32 cellular contexts compared by ENCODE assay signal in the genomic region with DNA sequence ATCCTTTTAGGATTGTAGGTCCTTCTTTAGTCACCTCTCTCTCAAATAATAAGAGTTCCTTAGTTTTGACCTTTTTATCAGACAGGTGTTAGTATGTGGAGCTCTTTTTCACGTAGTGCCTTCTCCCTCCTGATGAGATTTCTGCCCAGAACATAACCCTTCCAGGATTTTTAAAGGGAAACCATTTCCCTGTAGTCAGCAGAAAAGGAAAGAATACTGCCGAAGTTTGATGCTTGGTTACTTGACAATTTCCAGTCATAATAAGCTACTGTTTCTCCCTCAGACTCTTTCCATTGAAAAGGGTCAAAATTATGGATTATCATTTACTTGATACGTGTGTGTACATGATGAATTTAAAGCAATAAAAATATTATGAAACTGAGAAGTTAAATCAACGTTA.
"Had no signal": no experiment of that assay in that cellular context is flagged by ENCODE, and none has a peak within 500 bp of the region (broad histone marks: within the 10 kb centered on the region; RNA-seq: fewer than 3 reads in every experiment).

No MANE protein-coding gene starts in this region.

- H3K4me3 ChIP-seq: PC-9 had no signal

- H3K27me3 Mint-ChIP-seq: activated CD4-positive, alpha-beta memory T cell treated with anti-CD3 and anti-CD28 coated beads, Interleukin-2, amount 10 ng/mL, durations not matched to agents 7 days and 5 days; activated naive CD8-positive, alpha-beta T cell treated with anti-CD3 and anti-CD28 coated beads for 36 hours; activated T-helper 17 cell treated with anti-CD3 and anti-CD28 coated beads, Interleukin-2, amount 50 U/mL, for 72 hours; T-cell had no signal

- H3K27ac ChIP-seq: brain microvascular endothelial cell, PC-9, RWPE1, WERI-Rb-1 had no signal

- H3K27me3 ChIP-seq: brain microvascular endothelial cell had no signal

- H3K36me3 ChIP-seq: WERI-Rb-1 had no signal

- H2AFZ ChIP-seq: PC-9 had no signal

- H3K4me3 Mint-ChIP-seq: activated CD4-positive, alpha-beta memory T cell treated with anti-CD3 and anti-CD28 coated beads, Interleukin-2, amount 10 ng/mL, durations not matched to agents 7 days and 5 days; activated naive CD8-positive, alpha-beta T cell treated with anti-CD3 and anti-CD28 coated beads for 36 hours; activated T-cell treated with anti-CD3 and anti-CD28 coated beads, Interleukin-2, amount 50 U/mL, for 72 hours; activated T-helper 17 cell treated with anti-CD3 and anti-CD28 coated beads, Interleukin-2, amount 50 U/mL, for 72 hours; T-cell had no signal

- H3K4me2 ChIP-seq: PC-9 had no signal

- H3K4me1 Mint-ChIP-seq: activated CD4-positive, alpha-beta memory T cell treated with anti-CD3 and anti-CD28 coated beads, Interleukin-2, amount 10 ng/mL, durations not matched to agents 7 days and 5 days; activated naive CD8-positive, alpha-beta T cell treated with anti-CD3 and anti-CD28 coated beads for 36 hours; activated T-helper 17 cell treated with anti-CD3 and anti-CD28 coated beads, Interleukin-2, amount 50 U/mL, for 72 hours; T-cell had no signal

- DNase-seq: activated CD4-positive, alpha-beta memory T cell treated with anti-CD3 and anti-CD28 coated beads, Interleukin-2, amount 10 ng/mL, durations not matched to agents 7 days and 5 days; activated CD4-positive, alpha-beta T cell treated with anti-CD3 and anti-CD28 coated beads for 1 hour; activated CD4-positive, alpha-beta T cell treated with anti-CD3 and anti-CD28 coated beads for 48 hours; activated CD4-positive, CD25-positive, alpha-beta regulatory T cell; activated effector memory CD4-positive, alpha-beta T cell treated with anti-CD3 and anti-CD28 coated beads, Interleukin-2, amount 50 U/mL, for 16 hours; activated naive CD4-positive, alpha-beta T cell; activated naive CD4-positive, alpha-beta T cell treated with anti-CD3 and anti-CD28 coated beads, Interleukin-2, amount 50 U/mL, for 16 hours; activated naive CD8-positive, alpha-beta T cell treated with anti-CD3 and anti-CD28 coated beads for 36 hours; activated T-cell treated with anti-CD3 and anti-CD28 coated beads, Interleukin-2, amount 50 U/mL, for 1 hour; activated T-cell treated with anti-CD3 and anti-CD28 coated beads, Interleukin-2, amount 50 U/mL, for 72 hours; amniotic stem cell; aorta; brain microvascular endothelial cell; central memory CD4-positive, alpha-beta T cell; NCI-H1105; NCI-H1417 treated with DMSO at 0.1 percent for 48 hours; NCI-H187 treated with DMSO at 0.1 percent for 48 hours; NCI-H2081; NCI-H2171 treated with DMSO at 0.1 percent for 48 hours; NCI-H2227 treated with DMSO at 0.1 percent for 48 hours; NCI-H524 treated with DMSO at 0.1 percent for 48 hours; NK-92 treated with Interleukin-12 subunit alpha and Interleukin-12 subunit beta, amount 100 ng/mL, for 24 hours; PC-9; SIG-M5; T-cell; T1000; WERI-Rb-1 had no signal

- H3K27ac Mint-ChIP-seq: activated CD4-positive, alpha-beta memory T cell treated with anti-CD3 and anti-CD28 coated beads, Interleukin-2, amount 10 ng/mL, durations not matched to agents 7 days and 5 days; activated naive CD8-positive, alpha-beta T cell treated with anti-CD3 and anti-CD28 coated beads for 36 hours; activated T-cell treated with anti-CD3 and anti-CD28 coated beads, Interleukin-2, amount 50 U/mL, for 72 hours; activated T-helper 17 cell treated with anti-CD3 and anti-CD28 coated beads, Interleukin-2, amount 50 U/mL, for 72 hours; T-cell had no signal

- FAIRE-seq: RCC 7860 had no signal

- H3K9me3 Mint-ChIP-seq: activated CD4-positive, alpha-beta memory T cell treated with anti-CD3 and anti-CD28 coated beads, Interleukin-2, amount 10 ng/mL, durations not matched to agents 7 days and 5 days; activated naive CD8-positive, alpha-beta T cell treated with anti-CD3 and anti-CD28 coated beads for 36 hours; activated T-cell treated with anti-CD3 and anti-CD28 coated beads, Interleukin-2, amount 50 U/mL, for 72 hours; activated T-helper 17 cell treated with anti-CD3 and anti-CD28 coated beads, Interleukin-2, amount 50 U/mL, for 72 hours; T-cell had no signal

- ATAC-seq: activated T-cell treated with anti-CD3 and anti-CD28 coated beads, Interleukin-2, amount 50 U/mL, for 72 hours; activated T-helper 17 cell treated with anti-CD3 and anti-CD28 coated beads, Interleukin-2, amount 50 U/mL, for 72 hours; Right ventricle myocardium inferior; SK-N-SH treated with all-trans-retinoic acid at 6 μM for 48 hours; T-cell had no signal
